Comparison of ENCODE assay signal across 12 cellular contexts in genomic region chr7:2103071-2103898, GRCh38.
DNase-seq lines count a peak whose midpoint lies in the region; TF ChIP-seq lines count a peak whose summit lies in the region.
"Had no signal": no experiment of that assay in that cellular context is flagged by ENCODE, and none has a peak within 500 bp of the region (broad histone marks: within the 10 kb centered on the region; RNA-seq: fewer than 3 reads in every experiment).

No MANE protein-coding gene starts in this region.

- peaks cover 17% of the 10 kb centered on the region for H3K4me1 Mint-ChIP-seq in endodermal cell
- H3K4me1 Mint-ChIP-seq in osteocyte (ENCODE audit: unreplicated experiment) = peaks cover 46% of the 10 kb centered on the region
- H3K4me1 Mint-ChIP-seq in activated CD4-positive, alpha-beta memory T cell treated with anti-CD3 and anti-CD28 coated beads for 36 hours (ENCODE audit: low read depth) = peaks cover 28% of the 10 kb centered on the region

- H3K4me1 ChIP-seq in NT2/D1 (ENCODE audit: insufficient read depth, insufficient read length) (peaks cover 47% of the 10 kb centered on the region), endodermal cell (ENCODE audit: control insufficient read depth, insufficient read depth, low read length) (no peaks in the 10 kb centered on the region)

- 93 to 99% methylated on average over 22 to 39 of the region's 39 CpGs for WGBS in endodermal cell (ENCODE audit: insufficient coverage in 1 of 2, insufficient read length in 1 of 2), 2 experiments

- H3K4me3 Mint-ChIP-seq in endodermal cell (no peak overlapping the region), osteocyte (ENCODE audit: unreplicated experiment) (no peak overlapping the region)
- H3K4me3 Mint-ChIP-seq in activated CD4-positive, alpha-beta memory T cell treated with anti-CD3 and anti-CD28 coated beads for 36 hours = no peak overlapping the region

- H3K27ac Mint-ChIP-seq in endodermal cell = peak overlapping the region; percentile 77
- peak overlapping the region; percentile 31 for H3K27ac Mint-ChIP-seq in osteocyte (ENCODE audit: unreplicated experiment)
- H3K27ac Mint-ChIP-seq in activated CD4-positive, alpha-beta memory T cell treated with anti-CD3 and anti-CD28 coated beads for 36 hours = no peak overlapping the region
- H3K27ac Mint-ChIP-seq: activated T-helper 2 cell treated with anti-CD3 and anti-CD28 coated beads, Interferon-gamma antibody, Interleukin-2, Interleukin-4, amounts not matched to agents 10 μg/mL and 5 μg/mL and 100 μg/mL, durations not matched to agents 14 hours and 24 hours and 36 hours had no signal

- H3K9me3 ChIP-seq in AG04450 (ENCODE audit: control insufficient read depth, insufficient read depth, low read length) (no peaks in the 10 kb centered on the region; the same call in 1 of the 2 replicates), NT2/D1 (ENCODE audit: insufficient read depth, low read length) (no peaks in the 10 kb centered on the region), endodermal cell (ENCODE audit: control insufficient read depth, low read length) (no peaks in the 10 kb centered on the region)
- H3K9me3 ChIP-seq: tibial artery had no signal

- H3K27ac ChIP-seq in AG04450 (ENCODE audit: low read depth, low read length) (peak overlapping the region; percentile 80), endodermal cell (ENCODE audit: low read depth, low read length) (peak overlapping the region; percentile 88)
- H3K27ac ChIP-seq: tibial artery had no signal

- POLR2A ChIA-PET in AG04450 (lab: Yijun Ruan, JAX) = no interaction called here
- POLR2A ChIA-PET in activated CD4-positive, alpha-beta memory T cell treated with anti-CD3 and anti-CD28 coated beads for 36 hours (lab: Charles Lee) = no interaction called here

- CTCF ChIA-PET in AG04450 (lab: Charles Lee) = interaction anchor here (0.5 to 1.5 kb wide), 4 partner anchors 10 to 146 kb away, joined by 3 to 8 read pairs (median 6); no protein-coding TSS in a partner anchor
- CTCF ChIA-PET in activated CD4-positive, alpha-beta memory T cell treated with anti-CD3 and anti-CD28 coated beads for 36 hours (lab: Charles Lee) = no interaction called here

- peaks cover 6% of the 10 kb centered on the region for H3K36me3 Mint-ChIP-seq in endodermal cell (ENCODE audit: low read depth)
- H3K36me3 Mint-ChIP-seq in osteocyte (ENCODE audit: unreplicated experiment) = peaks cover 2% of the 10 kb centered on the region
- no peaks in the 10 kb centered on the region for H3K36me3 Mint-ChIP-seq in activated CD4-positive, alpha-beta memory T cell treated with anti-CD3 and anti-CD28 coated beads for 36 hours

- H3K9me3 Mint-ChIP-seq in endodermal cell (no peaks in the 10 kb centered on the region), osteocyte (ENCODE audit: unreplicated experiment) (no peaks in the 10 kb centered on the region)
- H3K9me3 Mint-ChIP-seq in activated CD4-positive, alpha-beta memory T cell treated with anti-CD3 and anti-CD28 coated beads for 36 hours = no peaks in the 10 kb centered on the region
- H3K9me3 Mint-ChIP-seq: activated T-helper 2 cell treated with anti-CD3 and anti-CD28 coated beads, Interferon-gamma antibody, Interleukin-2, Interleukin-4, amounts not matched to agents 10 μg/mL and 5 μg/mL and 100 μg/mL, durations not matched to agents 14 hours and 24 hours and 36 hours had no signal

- intact Hi-C loops in activated CD4-positive, alpha-beta memory T cell treated with anti-CD3 and anti-CD28 coated beads for 36 hours (cut with micrococcal nuclease) = no loop called here

- no peak for TF ChIP-seq CTCF in AG04450 (IDR thresholded peaks at IDR 0.05; ENCODE audit: low read depth, low read length)
- no peak for TF ChIP-seq CTCF in endodermal cell (conservative IDR thresholded peaks at IDR 0.05)
- TF ChIP-seq CTCF in osteocyte (IDR thresholded peaks at IDR 0.05) = no peak

- peaks cover 23% of the 10 kb centered on the region for H3K36me3 ChIP-seq in NT2/D1 (ENCODE audit: insufficient read depth, insufficient read length, low read length)
- H3K36me3 ChIP-seq in endodermal cell (ENCODE audit: control insufficient read depth, insufficient read depth, low read length) = no peaks in the 10 kb centered on the region
- H3K36me3 ChIP-seq: tibial artery had no signal

- DNase-seq in AG04450 (ENCODE audit: low read depth, low spot score) = no peak
- DNase-seq in NT2/D1 (ENCODE audit: low read depth, low spot score) = no peak
- no peak for DNase-seq in endodermal cell
- no peak for DNase-seq in osteocyte (ENCODE audit: extremely low spot score, unreplicated experiment)
- DNase-seq in activated CD4-positive, alpha-beta memory T cell treated with anti-CD3 and anti-CD28 coated beads for 36 hours = no peak
- no peak for DNase-seq in LoVo (ENCODE audit: low spot score)
- no peak for DNase-seq in NCI-H1048 (lab: John Stamatoyannopoulos, UW)
- DNase-seq in NCI-H226 = no peak
- DNase-seq: AML-193, NCI-H748 treated with DMSO at 0.1 percent for 48 hours had no signal

- H3K27me3 Mint-ChIP-seq in endodermal cell (ENCODE audit: insufficient read depth) = no peaks in the 10 kb centered on the region
- H3K27me3 Mint-ChIP-seq in osteocyte (ENCODE audit: unreplicated experiment) = no peaks in the 10 kb centered on the region
- no peaks in the 10 kb centered on the region for H3K27me3 Mint-ChIP-seq in activated CD4-positive, alpha-beta memory T cell treated with anti-CD3 and anti-CD28 coated beads for 36 hours

- H3K27me3 ChIP-seq in AG04450 (ENCODE audit: control insufficient read depth, insufficient read depth, low read length) (no peaks in the 10 kb centered on the region), NT2/D1 (ENCODE audit: insufficient read depth, insufficient read length) (no peaks in the 10 kb centered on the region), endodermal cell (ENCODE audit: control insufficient read depth, insufficient read depth, low read length, poor library complexity, severe bottlenecking) (no peaks in the 10 kb centered on the region)
- H3K27me3 ChIP-seq: tibial artery had no signal

- peak overlapping the region; percentile 57 for H3K9ac ChIP-seq in NT2/D1 (ENCODE audit: insufficient read length, low read depth)
- no peak overlapping the region for H3K9ac ChIP-seq in endodermal cell (ENCODE audit: extremely low read depth, low read length, poor library complexity, severe bottlenecking)

- no peak overlapping the region for H3K4me3 ChIP-seq in AG04450 (ENCODE audit: low read depth, low read length)
- H3K4me3 ChIP-seq in NT2/D1 (ENCODE audit: insufficient read length, low read depth) = no peak overlapping the region
- H3K4me3 ChIP-seq in endodermal cell (ENCODE audit: low read length) = no peak overlapping the region
